In the genomic region with DNA sequence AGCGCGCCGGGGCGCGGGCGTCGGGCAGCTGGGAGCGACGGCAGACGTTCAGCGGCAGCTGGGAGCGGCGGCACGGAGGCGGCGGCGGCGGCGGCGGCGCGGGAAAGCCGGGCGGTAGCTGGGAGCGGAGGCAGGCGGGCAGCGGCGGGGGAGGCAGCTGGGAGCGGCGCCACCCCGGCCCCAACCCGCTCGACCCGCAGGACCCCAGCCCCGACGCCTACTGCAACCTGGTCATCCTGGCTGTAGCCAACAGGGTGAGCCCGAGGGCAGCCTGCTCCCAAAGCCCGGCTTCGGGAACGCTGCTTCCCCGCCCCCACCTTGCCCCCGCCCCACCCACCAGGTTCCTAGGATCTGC, we compare ENCODE assay signal across 8 cellular contexts. TPM values are rescaled to one million over a fixed set of nuclear protein-coding genes. Genes with fewer than 3 reads are reported as not detected.
DNase-seq lines count a peak whose midpoint lies in the region; ATAC-seq and TF ChIP-seq lines count a peak whose summit lies in the region.

No MANE protein-coding gene starts in this region.

- H3K4me3 ChIP-seq in AG04449 (ENCODE audit: low read depth, low read length), result no peak overlapping the region
- H3K4me3 ChIP-seq in H7 (ENCODE audit: insufficient read depth, low read depth, low read length), result peak overlapping the region; percentile 50
- H3K4me3 ChIP-seq in right cardiac atrium (ENCODE audit: low read length), result peak overlapping the region; percentile 79
- peak overlapping the region; percentile 52 for H3K4me3 ChIP-seq in thymus (ENCODE audit: low read length)

- WGBS in right cardiac atrium, result under 1% methylated on average over 41 of the region's 42 CpGs
- WGBS in thymus, result under 1% methylated on average over 42 of the region's 42 CpGs

- POLR2A ChIA-PET in AG04449 (lab: Yijun Ruan, JAX), result no interaction called here

- intact Hi-C loops in right cardiac atrium (cut with DNase I), result no loop called here

- H3K27me3 ChIP-seq in H7 (ENCODE audit: control insufficient read depth, insufficient read depth, low read length) (peaks cover 12% of the 10 kb centered on the region), right cardiac atrium (ENCODE audit: control insufficient read depth, insufficient read depth) (no peaks in the 10 kb centered on the region), thymus (ENCODE audit: control insufficient read depth, insufficient read depth) (peaks cover 31% of the 10 kb centered on the region)

- CTCF ChIA-PET in AG04449 (lab: Yijun Ruan, JAX), result interaction anchor here (1.3 to 5.4 kb wide), 4 partner anchors 12 to 196 kb away, joined by 3 to 49 read pairs (median 6); no protein-coding TSS in a partner anchor

- no peak for ATAC-seq in right cardiac atrium
- ATAC-seq in HG03095 (IDR thresholded peaks at IDR 0.05; ENCODE audit: unreplicated experiment), result no peak
- no peak for ATAC-seq in GM18868 (IDR thresholded peaks at IDR 0.05; ENCODE audit: unreplicated experiment)

- peak; percentile 25 for TF ChIP-seq CTCF in AG04449 (IDR thresholded peaks at IDR 0.05; ENCODE audit: insufficient read depth, low read length, missing control alignments)

- H3K27ac ChIP-seq in right cardiac atrium (ENCODE audit: low read length) (no peak overlapping the region), thymus (ENCODE audit: low read depth) (no peak overlapping the region)

- H3K9me3 ChIP-seq in right cardiac atrium (ENCODE audit: control insufficient read depth, low read length) (no peaks in the 10 kb centered on the region), thymus (ENCODE audit: control insufficient read depth) (no peaks in the 10 kb centered on the region)

- DNase-seq in AG04449 (ENCODE audit: low read depth, low spot score) (no peak), H7 (peak; percentile 96), SK-N-DZ (ENCODE audit: low spot score) (peak; percentile 41), right cardiac atrium (peak in 1 of 3 donors; percentile 65), NCI-H526 treated with DMSO at 0.1 percent for 48 hours (lab: John Stamatoyannopoulos, UW) (no peak)

- H3K36me3 ChIP-seq in H7 (replicated peaks; ENCODE audit: control insufficient read depth, insufficient read depth, low read length) (no peaks in the 10 kb centered on the region), thymus (ENCODE audit: control insufficient read depth, insufficient read depth) (no peaks in the 10 kb centered on the region)

- peaks cover 8% of the 10 kb centered on the region for H3K4me1 ChIP-seq in right cardiac atrium (ENCODE audit: control insufficient read depth, insufficient read depth, low read length)
- H3K4me1 ChIP-seq in thymus (ENCODE audit: control insufficient read depth, insufficient read depth, low read length), result no peaks in the 10 kb centered on the region

RNA-seq across cellular contexts. Expression of a gene that starts 8.9 kb away (rescaled TPM):
- total RNA-seq in H7 (2014; rRNA removed; shearing (Covaris generic)), result 8.3 and 10.6 TPM in 2 replicates
- polyA plus RNA-seq in SK-N-DZ (2014; cell fraction: cytosol; rRNA removed), result 2.5 and 2.9 TPM in 2 replicates
- polyA plus RNA-seq in SK-N-DZ (2014; cell fraction: nucleus; rRNA removed), result 0.90 and 2.4 TPM in 2 replicates
- 1 to 10 TPM; 5.6 to 9.6 (median 7.8) TPM for total RNA-seq in right cardiac atrium
- polyA plus RNA-seq in right cardiac atrium (10.3 TPM), thymus (3.3 TPM)

RNA-seq across cellular contexts. Expression of a gene that starts 32.9 kb away (rescaled TPM):
- 0.70 and 0.76 TPM in 2 replicates for total RNA-seq in H7 (2014; rRNA removed; shearing (Covaris generic))
- not detected in 2 replicates for polyA plus RNA-seq in SK-N-DZ (2014; cell fraction: cytosol; rRNA removed)
- not detected in 2 replicates for polyA plus RNA-seq in SK-N-DZ (2014; cell fraction: nucleus; rRNA removed)
- total RNA-seq in right cardiac atrium, result 1 to 10 TPM; 5.1 to 9.0 (median 7.8) TPM
- polyA plus RNA-seq in right cardiac atrium (2.2 TPM), thymus (33.3 TPM)

RNA-seq across cellular contexts. Expression of a gene that starts 51.2 kb away (rescaled TPM):
- 0.63 and 0.73 TPM in 2 replicates for total RNA-seq in H7 (2014; rRNA removed; shearing (Covaris generic))
- 3.7 and 4.7 TPM in 2 replicates for polyA plus RNA-seq in SK-N-DZ (2014; cell fraction: cytosol; rRNA removed)
- 5.9 and 8.8 TPM in 2 replicates for polyA plus RNA-seq in SK-N-DZ (2014; cell fraction: nucleus; rRNA removed)
- not detected for total RNA-seq in right cardiac atrium
- polyA plus RNA-seq in right cardiac atrium (under 0.01 TPM), thymus (0.02 TPM)

Comparison
In these comparisons a context has a peak if more than half of its experiments do, and no peak if none do; other contexts are left out.
1. DNase-seq: peak in H7 (single experiment) and SK-N-DZ (single experiment); none in AG04449 (single experiment) and NCI-H526 treated with DMSO at 0.1 percent for 48 hours (single experiment).